32 cellular contexts compared by ENCODE assay signal in genomic region chr1:57824535-57824934, GRCh38.
DNase-seq lines count a peak whose midpoint lies in the region; ATAC-seq, FAIRE-seq and TF ChIP-seq lines count a peak whose summit lies in the region.
"Had no signal": no experiment of that assay in that cellular context is flagged by ENCODE, and none has a peak within 500 bp of the region (broad histone marks: within the 10 kb centered on the region; RNA-seq: fewer than 3 reads in every experiment).

No MANE protein-coding gene starts in this region.

- H3K36me3 ChIP-seq in mammary epithelial cell (ENCODE audit: insufficient read depth, low read length) (no peaks in the 10 kb centered on the region), trophoblast cell (ENCODE audit: control insufficient read depth in 1 of 2, insufficient read depth in 2 of 2, low read length in 2 of 2) (no peaks in the 10 kb centered on the region)
- H3K36me3 ChIP-seq: esophagus squamous epithelium, gastrocnemius medialis, lower lobe of right lung, tibial artery had no signal

- in situ Hi-C loops in mammary epithelial cell (cut with MboI; ENCODE audit: low sequenced_read_pairs in 2 of 2) = no loop called here

- DNase-seq in NCI-H345 (lab: John Stamatoyannopoulos, UW) = peak; percentile 55
- DNase-seq in NCI-H345 treated with DMSO at 0.1 percent for 48 hours (lab: John Stamatoyannopoulos, UW; ENCODE audit: unreplicated experiment) = no peak
- DNase-seq in NCI-H2029 (lab: John Stamatoyannopoulos, UW) = peak; percentile 86
- DNase-seq in mammary epithelial cell = peak; percentile 63
- DNase-seq in trophoblast cell = peak; percentile 81 to 93
- no peak for DNase-seq in HTR-8/SVneo (ENCODE audit: insufficient read length, low spot score)
- no peak for DNase-seq in stimulated activated CD4-positive, alpha-beta T cell treated with anti-CD3 and anti-CD28 coated beads, Interleukin-2, amount 100 ng/mL, for 24 hours
- DNase-seq: activated B cell treated with CpG ODN at 0.5 μM for 24 hours; activated CD4-positive, alpha-beta T cell treated with anti-CD3 and anti-CD28 coated beads, Interleukin-2, amount 50 U/mL, for 1 hour; activated effector memory CD4-positive, alpha-beta T cell treated with anti-CD3 and anti-CD28 coated beads, Interleukin-2, amount 50 U/mL, for 16 hours; activated naive CD8-positive, alpha-beta T cell treated with anti-CD3 and anti-CD28 coated beads for 36 hours; activated T-cell treated with anti-CD3 and anti-CD28 coated beads, Interleukin-2, amount 50 U/mL, for 24 hours; AML-193; aorta; CD4-positive, CD25-positive, alpha-beta regulatory T cell; cortex of kidney; endodermal cell; esophagus squamous epithelium; gastrocnemius medialis; H9; KBM-7; lower lobe of right lung; MM.1S; NCI-H1436 treated with DMSO at 0.1 percent for 48 hours; NCI-H82; RPMI8226; stimulated activated CD4-positive, alpha-beta T cell treated with anti-CD3 and anti-CD28 coated beads, Interleukin-4, amount 100 ng/mL, for 4 hours; tibial artery had no signal

- no peak for TF ChIP-seq CTCF in mammary epithelial cell (conservative IDR thresholded peaks at IDR 0.05 in 1 of 2, IDR thresholded peaks at IDR 0.05 in 1 of 2; ENCODE audit: extremely low read depth in 1 of 2, insufficient read depth in 1 of 2, low read depth in 1 of 2, low read length in 2 of 2)

- H3K4me1 ChIP-seq in mammary epithelial cell (ENCODE audit: insufficient read depth, low read length) (peaks cover 10% of the 10 kb centered on the region), trophoblast cell (ENCODE audit: control insufficient read depth in 1 of 2, insufficient read depth in 2 of 2, low read length in 2 of 2) (no peaks in the 10 kb centered on the region)
- H3K4me1 ChIP-seq: esophagus squamous epithelium, gastrocnemius medialis, lower lobe of right lung, tibial artery had no signal

- H2AFZ ChIP-seq in mammary epithelial cell (ENCODE audit: low read depth, low read length) (no peak overlapping the region), trophoblast cell (ENCODE audit: insufficient read depth, low read length, poor library complexity) (no peak overlapping the region)

- no peak overlapping the region for H3K4me3 ChIP-seq in mammary epithelial cell (replicated peaks in 1 of 3; ENCODE audit: insufficient read depth in 1 of 3, low read depth in 2 of 3, low read length in 3 of 3)
- H3K4me3 ChIP-seq in trophoblast cell (ENCODE audit: low read depth, low read length) = no peak overlapping the region
- H3K4me3 ChIP-seq: esophagus squamous epithelium, gastrocnemius medialis, GM12878, lower lobe of right lung, tibial artery had no signal

- no peak overlapping the region for H3K23ac ChIP-seq in trophoblast cell (ENCODE audit: low read length)

- no peak overlapping the region for H2BK120ac ChIP-seq in trophoblast cell (ENCODE audit: insufficient read depth, low read length, poor library complexity)

- no TSS peak for BruUV-seq in mammary epithelial cell (replicated peaks; lab: Mats Ljungman, UMichigan)

- H2BK12ac ChIP-seq in trophoblast cell (ENCODE audit: low read length) = no peak overlapping the region

- H3K9ac ChIP-seq in mammary epithelial cell (ENCODE audit: insufficient read depth, low read length) (no peak overlapping the region), trophoblast cell (ENCODE audit: low read length) (no peak overlapping the region)

- H4K8ac ChIP-seq in trophoblast cell (ENCODE audit: low read depth, low read length) = no peak overlapping the region

- dilution Hi-C loops in mammary epithelial cell (cut with HindIII; ENCODE audit: low sequenced_read_pairs) = loop anchor here (5.0 kb wide), 1 partner anchor 42 kb away; no protein-coding TSS in a partner anchor

- no peak overlapping the region for H3K14ac ChIP-seq in trophoblast cell (ENCODE audit: low read length)

- H3K4me2 ChIP-seq in mammary epithelial cell (ENCODE audit: insufficient read depth, low read depth, low read length) (no peak overlapping the region), trophoblast cell (ENCODE audit: low read length) (no peak overlapping the region)

- H3K9me3 ChIP-seq in mammary epithelial cell (replicated peaks; ENCODE audit: insufficient read depth, low read length) (no peaks in the 10 kb centered on the region), trophoblast cell (ENCODE audit: insufficient read depth, low read depth, low read length) (no peaks in the 10 kb centered on the region)
- H3K9me3 ChIP-seq: esophagus squamous epithelium, gastrocnemius medialis, lower lobe of right lung, tibial artery had no signal

- WGBS in mammary epithelial cell (ENCODE audit: low coverage, missing lambda C conversion rate) = 16% methylated on average over 3 of the region's 3 CpGs
- WGBS in trophoblast cell (ENCODE audit: extremely low coverage, insufficient coverage, insufficient read length) = no CpG with 5 or more reads among the region's 3 CpGs

- H3K79me2 ChIP-seq in mammary epithelial cell (ENCODE audit: insufficient read depth, low read length) (no peaks in the 10 kb centered on the region), trophoblast cell (ENCODE audit: control insufficient read depth, insufficient read depth, low read length, poor library complexity) (no peaks in the 10 kb centered on the region)

- no peak for FAIRE-seq in HTR-8/SVneo (lab: Jason Lieb, UNC)
- FAIRE-seq: D721Med, GM12878 had no signal

- H3K27ac ChIP-seq in mammary epithelial cell (ENCODE audit: insufficient read depth, low read depth, low read length) (no peak overlapping the region), trophoblast cell (ENCODE audit: low read depth, low read length) (no peak overlapping the region)
- H3K27ac ChIP-seq: esophagus squamous epithelium, gastrocnemius medialis, lower lobe of right lung, tibial artery had no signal

- H3K4ac ChIP-seq in trophoblast cell (ENCODE audit: low read depth, low read length) = no peak overlapping the region

- H3K18ac ChIP-seq in trophoblast cell (ENCODE audit: low read length) = no peak overlapping the region

- intact Hi-C loops in mammary epithelial cell (cut with micrococcal nuclease) = loop anchor here (10.0 kb wide), 1 partner anchor 400 kb away; the partner anchor contains the start of gene DAB1

- H3K79me1 ChIP-seq in trophoblast cell (ENCODE audit: low read length) = no peaks in the 10 kb centered on the region

- no peak overlapping the region for H4K12ac ChIP-seq in trophoblast cell (ENCODE audit: low read depth, low read length)

- no peak overlapping the region for H2BK5ac ChIP-seq in trophoblast cell (ENCODE audit: low read depth, low read length, poor library complexity)

- H4K20me1 ChIP-seq in mammary epithelial cell (ENCODE audit: insufficient read depth, low read length) = no peaks in the 10 kb centered on the region

- H3K27me3 ChIP-seq in mammary epithelial cell (ENCODE audit: insufficient read depth, low read length) (no peaks in the 10 kb centered on the region), trophoblast cell (ENCODE audit: insufficient read depth, low read length) (no peaks in the 10 kb centered on the region)
- H3K27me3 ChIP-seq: esophagus squamous epithelium, gastrocnemius medialis, tibial artery had no signal

- no peak for ATAC-seq in GM19452 (IDR thresholded peaks at IDR 0.05; ENCODE audit: unreplicated experiment)
- ATAC-seq: gastrocnemius medialis; GM12878; lower lobe of right lung; natural killer cell treated with Interleukin-12 subunit alpha and Interleukin-12 subunit beta and Interleukin-15 and Interleukin-18, amount 100 ng/mL, for 72 hours had no signal

- CTCF ChIA-PET in mammary epithelial cell (lab: Charles Lee; ENCODE audit: low non-redundant PET) = no interaction called here

- H4K91ac ChIP-seq in trophoblast cell (ENCODE audit: low read depth, low read length) = no peak overlapping the region

- no peak overlapping the region for H2AK5ac ChIP-seq in trophoblast cell (ENCODE audit: low read length)

Comparison
In these comparisons a context has a peak if more than half of its experiments do, and no peak if none do; other contexts are left out.
1. DNase-seq: peak in NCI-H345 (single experiment), NCI-H2029 (single experiment), mammary epithelial cell (single experiment) and trophoblast cell (2 of 2); none in NCI-H345 treated with DMSO at 0.1 percent for 48 hours (single experiment), HTR-8/SVneo (single experiment) and stimulated activated CD4-positive, alpha-beta T cell treated with anti-CD3 and anti-CD28 coated beads, Interleukin-2, amount 100 ng/mL, for 24 hours (0 of 2).